ENCODE assay signal across 27 cellular contexts in genomic region chr14:53260286-53260685, GRCh38.
"Had no signal": no experiment of that assay in that cellular context is flagged by ENCODE, and none has a peak within 500 bp of the region (broad histone marks: within the 10 kb centered on the region; RNA-seq: fewer than 3 reads in every experiment).

No MANE protein-coding gene starts in this region.

- H3K4me1 ChIP-seq: esophagus muscularis mucosa, foreskin keratinocyte, heart right ventricle, left lung, pancreas, right lobe of liver, suprapubic skin, transverse colon, vagina had no signal

- H3K36me3 ChIP-seq: esophagus muscularis mucosa, heart right ventricle, left lung, neutrophil, pancreas, right lobe of liver, suprapubic skin, transverse colon, vagina had no signal

- H3K9me3 ChIP-seq: neutrophil, pancreas, right lobe of liver, transverse colon, vagina had no signal

- ATAC-seq: foreskin keratinocyte; heart right ventricle; left cardiac atrium; left lung; naive thymus-derived CD4-positive, alpha-beta T cell; pancreas; right lobe of liver; stimulated activated naive CD8-positive, alpha-beta T cell treated with anti-CD3 and anti-CD28 coated beads, Interleukin-15, amount 100 ng/mL, for 72 hours had no signal

- H3K4me1 Mint-ChIP-seq: nephron progenitor cell; stimulated activated naive CD8-positive, alpha-beta T cell treated with anti-CD3 and anti-CD28 coated beads, Interleukin-15, amount 100 ng/mL, for 72 hours had no signal

- H3K4me3 ChIP-seq: dorsolateral prefrontal cortex, esophagus muscularis mucosa, heart right ventricle, left lung, pancreas, right lobe of liver, suprapubic skin, transverse colon, vagina had no signal

- H3K4me3 Mint-ChIP-seq: naive thymus-derived CD4-positive, alpha-beta T cell; nephron progenitor cell; stimulated activated naive CD8-positive, alpha-beta T cell treated with anti-CD3 and anti-CD28 coated beads, Interleukin-15, amount 100 ng/mL, for 72 hours had no signal

- H3K27me3 ChIP-seq: dorsolateral prefrontal cortex, esophagus muscularis mucosa, heart right ventricle, left lung, neutrophil, pancreas, right lobe of liver, suprapubic skin, transverse colon, vagina had no signal

- DNase-seq: dorsolateral prefrontal cortex; effector CD8-positive, alpha-beta T cell; foreskin keratinocyte; glutamatergic neuron; heart right ventricle; hippocampal formation; left cardiac atrium; left lung; mesenchymal stem cell; midbrain; naive thymus-derived CD4-positive, alpha-beta T cell; nephron progenitor cell; pancreas; retina; right lobe of liver; small intestine; stimulated activated CD4-positive, alpha-beta T cell treated with anti-CD3 and anti-CD28 coated beads, Interleukin-12 subunit alpha, Interleukin-12 subunit beta, amount 100 ng/mL, for 4 hours; stimulated activated CD4-positive, alpha-beta T cell treated with anti-CD3 and anti-CD28 coated beads, Interleukin-1b, Interleukin-23, amount 100 ng/mL, for 48 hours; stimulated activated CD4-positive, alpha-beta T cell treated with anti-CD3 and anti-CD28 coated beads, Interleukin-4, amount 100 ng/mL, for 1 hour; stimulated activated CD8-positive, alpha-beta memory T cell treated with anti-CD3 and anti-CD28 coated beads, Interleukin-4, amount 100 ng/mL, for 48 hours; stimulated activated naive CD4-positive, alpha-beta T cell; stimulated activated naive CD8-positive, alpha-beta T cell treated with anti-CD3 and anti-CD28 coated beads, Interleukin-15, amount 100 ng/mL, for 72 hours; transverse colon had no signal

- H3K27ac ChIP-seq: dorsolateral prefrontal cortex, esophagus muscularis mucosa, foreskin keratinocyte, heart right ventricle, left lung, neutrophil, pancreas, right lobe of liver, suprapubic skin, transverse colon, vagina had no signal

- H3K27ac Mint-ChIP-seq: naive thymus-derived CD4-positive, alpha-beta T cell; nephron progenitor cell; stimulated activated naive CD8-positive, alpha-beta T cell treated with anti-CD3 and anti-CD28 coated beads, Interleukin-15, amount 100 ng/mL, for 72 hours had no signal

- H3K27me3 Mint-ChIP-seq: stimulated activated naive CD8-positive, alpha-beta T cell treated with anti-CD3 and anti-CD28 coated beads, Interleukin-15, amount 100 ng/mL, for 72 hours had no signal
